ENCODE assay signal across 21 cellular contexts in genomic region chr2:158718851-158719250, GRCh38.
DNase-seq lines count a peak whose midpoint lies in the region; ATAC-seq and TF ChIP-seq lines count a peak whose summit lies in the region.
"Had no signal": no experiment of that assay in that cellular context is flagged by ENCODE, and none has a peak within 500 bp of the region (broad histone marks: within the 10 kb centered on the region; RNA-seq: fewer than 3 reads in every experiment).

No MANE protein-coding gene starts in this region.

- 94 to 98% (median 96%) methylated on average over 5 of the region's 5 CpGs for WGBS in heart left ventricle, 4 donors

- no peak for TF ChIP-seq POLR2A in heart left ventricle (IDR thresholded peaks at IDR 0.05)

- H3K9me3 ChIP-seq in heart left ventricle (peaks cover 0 to 2% (median 0%) of the 10 kb centered on the region in 12 donors), skeletal muscle tissue (ENCODE audit: control insufficient read depth in 3 of 3, low read length in 3 of 3) (no peaks in the 10 kb centered on the region)
- no peaks in the 10 kb centered on the region for H3K9me3 ChIP-seq in CD8-positive, alpha-beta T cell (ENCODE audit: low read length)
- H3K9me3 ChIP-seq: SJCRH30 had no signal

- intact Hi-C loops in heart left ventricle (cut with DNase I) (loop anchor here in 2 of 10 donors (5.0 kb wide), 1 partner anchor 52 kb away; no protein-coding TSS in a partner anchor), left ventricle myocardium superior (cut with micrococcal nuclease) (no loop called here)
- intact Hi-C loops in CD8-positive, alpha-beta T cell (cut with DNase I, micrococcal nuclease): no loop called here

- no peaks in the 10 kb centered on the region for H3K27me3 ChIP-seq in heart left ventricle
- H3K27me3 ChIP-seq in skeletal muscle tissue (ENCODE audit: control insufficient read depth in 3 of 3, insufficient read depth in 3 of 3, low read length in 3 of 3): peaks cover 0 to 19% (median 3%) of the 10 kb centered on the region in 3 donors
- H3K27me3 ChIP-seq in CD8-positive, alpha-beta T cell (ENCODE audit: insufficient read depth, low read length): no peaks in the 10 kb centered on the region
- H3K27me3 ChIP-seq: BLaER1 treated with 17β-estradiol and CSF1 and Interleukin-3, amounts not matched to agents 10 nM and 100 nM; SJCRH30 had no signal

- POLR2A ChIA-PET in CD8-positive, alpha-beta T cell (lab: Charles Lee): no interaction called here

- no peak overlapping the region for H3K4me3 ChIP-seq in heart left ventricle
- H3K4me3 ChIP-seq in skeletal muscle tissue (ENCODE audit: low read length in 3 of 3): no peak overlapping the region
- no peak overlapping the region for H3K4me3 ChIP-seq in CD8-positive, alpha-beta T cell (ENCODE audit: low read depth, low read length)
- H3K4me3 ChIP-seq: BLaER1 treated with 17β-estradiol and CSF1 and Interleukin-3, amounts not matched to agents 10 nM and 100 nM; GM12878; SJCRH30 had no signal

- H3K27me3 Mint-ChIP-seq in CD8-positive, alpha-beta T cell (ENCODE audit: low read depth): peaks cover 6% of the 10 kb centered on the region

- H3K4me3 Mint-ChIP-seq in CD8-positive, alpha-beta T cell: no peak overlapping the region
- H3K4me3 Mint-ChIP-seq: HFFc6 had no signal

- no peak for DNase-seq in heart left ventricle
- no peak for DNase-seq in left ventricle myocardium superior
- DNase-seq in RPMI7951 (ENCODE audit: low read depth): peak; percentile 78
- DNase-seq in foreskin melanocyte: peak; percentile 78
- no peak for DNase-seq in stimulated activated naive CD8-positive, alpha-beta T cell treated with anti-CD3 and anti-CD28 coated beads, Interleukin-15, Interleukin-2, amounts not matched to agents 100 U/mL and 50 U/mL, for 24 hours
- DNase-seq in CD8-positive, alpha-beta T cell: no peak
- DNase-seq: DND-41, GDM1, HFFc6, Karpas-422, MM.1S, NCI-H1105 treated with DMSO at 0.1 percent for 48 hours, NCI-H1694 treated with DMSO at 0.1 percent for 48 hours, NCI-H526 treated with DMSO at 0.1 percent for 48 hours, OCI-M1, RPMI8226, SJCRH30 had no signal

- CTCF ChIA-PET in CD8-positive, alpha-beta T cell (lab: Charles Lee): no interaction called here

- TF ChIP-seq CTCF in heart left ventricle (IDR thresholded peaks at IDR 0.05): no peak
- TF ChIP-seq CTCF in CD8-positive, alpha-beta T cell (IDR thresholded peaks at IDR 0.05): no peak

- no peak overlapping the region for H3K27ac Mint-ChIP-seq in CD8-positive, alpha-beta T cell
- H3K27ac Mint-ChIP-seq: HFFc6 had no signal

- ATAC-seq in heart left ventricle (no peak), left ventricle myocardium superior (no peak), GM21723 (IDR thresholded peaks at IDR 0.05; ENCODE audit: unreplicated experiment) (no peak)
- ATAC-seq in stimulated activated naive CD8-positive, alpha-beta T cell treated with anti-CD3 and anti-CD28 coated beads, Interleukin-15, Interleukin-2, amounts not matched to agents 100 U/mL and 50 U/mL, for 24 hours: no peak
- no peak for ATAC-seq in CD8-positive, alpha-beta T cell
- ATAC-seq: GM12878 had no signal

- peaks cover 3% of the 10 kb centered on the region for H3K9me3 Mint-ChIP-seq in CD8-positive, alpha-beta T cell

- H3K4me1 Mint-ChIP-seq in CD8-positive, alpha-beta T cell (ENCODE audit: low read depth): no peaks in the 10 kb centered on the region

- no peaks in the 10 kb centered on the region for H3K36me3 Mint-ChIP-seq in CD8-positive, alpha-beta T cell

- H3K4me1 ChIP-seq in heart left ventricle (peaks cover 0 to 50% (median 32%) of the 10 kb centered on the region in 12 donors), skeletal muscle tissue (ENCODE audit: control insufficient read depth in 3 of 3, insufficient read depth in 3 of 3, low read length in 3 of 3) (peaks cover 0 to 9% (median 0%) of the 10 kb centered on the region in 3 donors)
- H3K4me1 ChIP-seq in CD8-positive, alpha-beta T cell (ENCODE audit: insufficient read depth, low read length): no peaks in the 10 kb centered on the region

- H3K27ac ChIP-seq in heart left ventricle (peak overlapping the region in 8 of 12 donors; percentile 59 to 88 (median 78)), skeletal muscle tissue (ENCODE audit: low read depth, low read length) (peak overlapping the region; percentile 85)
- H3K27ac ChIP-seq in CD8-positive, alpha-beta T cell (ENCODE audit: low read depth, low read length): no peak overlapping the region
- H3K27ac ChIP-seq: BLaER1 treated with 17β-estradiol and CSF1 and Interleukin-3, amounts not matched to agents 10 nM and 100 nM; SJCRH30 had no signal

- H3K36me3 ChIP-seq in heart left ventricle (no peaks in the 10 kb centered on the region), skeletal muscle tissue (ENCODE audit: control insufficient read depth in 3 of 3, insufficient read depth in 3 of 3, low read length in 3 of 3) (no peaks in the 10 kb centered on the region)
- H3K36me3 ChIP-seq in CD8-positive, alpha-beta T cell (ENCODE audit: insufficient read depth, low read length): no peaks in the 10 kb centered on the region
- H3K36me3 ChIP-seq: BLaER1 treated with 17β-estradiol and CSF1 and Interleukin-3, amounts not matched to agents 10 nM and 100 nM; SJCRH30 had no signal

- H3K9ac ChIP-seq in skeletal muscle tissue (ENCODE audit: low read depth in 1 of 3, low read length in 3 of 3): no peak overlapping the region
- H3K9ac ChIP-seq: BLaER1 treated with 17β-estradiol and CSF1 and Interleukin-3, amounts not matched to agents 10 nM and 100 nM had no signal

Comparison
In these comparisons a context has a peak if more than half of its experiments do, and no peak if none do; other contexts are left out.
1. DNase-seq: peak in RPMI7951 (single experiment) and foreskin melanocyte (single experiment); none in heart left ventricle (0 of 5), left ventricle myocardium superior (single experiment), stimulated activated naive CD8-positive, alpha-beta T cell treated with anti-CD3 and anti-CD28 coated beads, Interleukin-15, Interleukin-2, amounts not matched to agents 100 U/mL and 50 U/mL, for 24 hours (single experiment) and CD8-positive, alpha-beta T cell (0 of 7).